8 cellular contexts compared by ENCODE assay signal in genomic region chr20:41173161-41173721, GRCh38. TPM values are rescaled to one million over a fixed set of nuclear protein-coding genes. Genes with fewer than 3 reads are reported as not detected.
DNase-seq lines count a peak whose midpoint lies in the region; ATAC-seq and TF ChIP-seq lines count a peak whose summit lies in the region.

No MANE protein-coding gene starts in this region.

- peaks cover 91% of the 10 kb centered on the region for H3K36me3 ChIP-seq in WERI-Rb-1

- H3K4me1 Mint-ChIP-seq in MCF 10A (ENCODE audit: insufficient read depth, unreplicated experiment), result peaks cover 27% of the 10 kb centered on the region

- peak overlapping the region; percentile 59 for H3K27ac Mint-ChIP-seq in MCF 10A (ENCODE audit: low read depth, unreplicated experiment)

- H3K4me3 Mint-ChIP-seq in MCF 10A (ENCODE audit: unreplicated experiment), result no peak overlapping the region

- H3K9me3 Mint-ChIP-seq in MCF 10A (ENCODE audit: unreplicated experiment), result no peaks in the 10 kb centered on the region

- H3K27me3 ChIP-seq in WERI-Rb-1 (ENCODE audit: insufficient read depth, low read depth, severe bottlenecking), result no peaks in the 10 kb centered on the region

- H3K9me3 ChIP-seq in WERI-Rb-1 (ENCODE audit: severe bottlenecking), result no peaks in the 10 kb centered on the region

- no peaks in the 10 kb centered on the region for H3K27me3 Mint-ChIP-seq in MCF 10A (ENCODE audit: insufficient read depth, unreplicated experiment)

- CTCF ChIA-PET in MCF 10A (lab: Yijun Ruan, JAX), result interaction anchor here (0.6 to 16.9 kb wide), 70 partner anchors 9 to 1480 kb away, joined by 3 to 314 read pairs (median 5); partner anchors contain the start of gene LPIN3

- BruUV-seq in MCF 10A (replicated peaks; lab: Mats Ljungman, UMichigan), result no TSS peak

- H3K27ac ChIP-seq in WERI-Rb-1, result no peak overlapping the region; the same call in 1 of the 2 replicates

- DNase-seq in A172 (ENCODE audit: low spot score) (peak; percentile 52), NCI-H1694 treated with DMSO at 0.1 percent for 48 hours (lab: John Stamatoyannopoulos, UW) (peak; percentile 40), WERI-Rb-1 (peak; percentile 80), MCF 10A (ENCODE audit: unreplicated experiment) (peak; percentile 72), iris pigment epithelial cell (ENCODE audit: low read depth) (peak; percentile 59)
- peak; percentile 37 to 59 for DNase-seq in stimulated activated CD4-positive, alpha-beta T cell treated with anti-CD3 and anti-CD28 coated beads, Interleukin-12 subunit alpha, Interleukin-12 subunit beta, amount 100 ng/mL, for 24 hours (ENCODE audit: low read depth in 2 of 2)

- peaks cover 55% of the 10 kb centered on the region for H3K36me3 Mint-ChIP-seq in MCF 10A (ENCODE audit: insufficient read depth, unreplicated experiment)

- TF ChIP-seq CTCF in WERI-Rb-1 (IDR thresholded peaks at IDR 0.05; ENCODE audit: low read depth, low read length) (peak; percentile 93), MCF 10A (IDR thresholded peaks at IDR 0.05; ENCODE audit: unreplicated experiment) (peak; percentile 97)

- H3K4me3 ChIP-seq in WERI-Rb-1 (ENCODE audit: low read depth, low read length), result no peak overlapping the region

- POLR2A ChIA-PET in MCF 10A (lab: Yijun Ruan, JAX), result interaction anchor here (0.6 to 2.4 kb wide), 8 partner anchors 16 to 167 kb away, joined by 3 to 14 read pairs (median 4); partner anchors contain the start of gene LPIN3

- intact Hi-C loops in MCF 10A (cut with micrococcal nuclease), result loop anchor here (1.0 to 5.0 kb wide), 4 partner anchors 59 to 239 kb away; partner anchors contain the start of gene LPIN3

- ATAC-seq in GM18867 (IDR thresholded peaks at IDR 0.05; ENCODE audit: unreplicated experiment) (peak; percentile 53), HG03378 (IDR thresholded peaks at IDR 0.05; ENCODE audit: unreplicated experiment) (no peak)

RNA-seq across cellular contexts. Expression of gene PLCG1, which starts 35.9 kb away (rescaled TPM):
- 79.6 and 82.9 TPM in 2 replicates for total RNA-seq in A172 (2014; rRNA removed; shearing (Covaris generic))
- 33.2 and 48.1 TPM in 2 replicates for total RNA-seq in MCF 10A (2022)
